8 cellular contexts compared by ENCODE assay signal in the genomic region with DNA sequence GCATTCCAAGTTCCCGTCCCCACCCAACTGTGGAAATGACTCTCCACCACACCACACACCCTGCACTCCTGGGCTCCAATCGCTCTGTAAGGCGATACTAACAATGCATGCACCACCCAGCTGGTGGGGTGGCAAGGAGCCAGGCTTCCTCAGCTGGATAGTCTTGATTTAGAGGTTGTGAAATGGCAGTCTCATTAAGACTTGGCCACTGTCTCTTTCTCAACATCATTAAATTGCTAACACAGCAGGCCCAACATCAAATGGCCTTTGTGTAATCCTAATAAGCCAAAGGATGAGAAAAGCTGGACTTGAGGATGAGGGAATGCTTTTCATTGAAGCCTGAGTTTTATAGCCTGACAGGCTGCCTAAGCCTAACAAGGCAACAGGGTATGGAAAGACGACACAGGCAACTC.
DNase-seq lines count a peak whose midpoint lies in the region; ATAC-seq and TF ChIP-seq lines count a peak whose summit lies in the region.

No MANE protein-coding gene starts in this region.

- H3K4me1 Mint-ChIP-seq in MCF 10A (ENCODE audit: insufficient read depth, unreplicated experiment) (peaks cover 21% of the 10 kb centered on the region), T-helper 17 cell (peaks cover 16% of the 10 kb centered on the region)

- H3K4me1 ChIP-seq in mucosa of descending colon (ENCODE audit: low read depth) = peaks cover 14% of the 10 kb centered on the region

- DNase-seq in COLO829 (ENCODE audit: low spot score) (peak; percentile 6), NCI-H187 treated with DMSO at 0.1 percent for 48 hours (lab: John Stamatoyannopoulos, UW) (peak; percentile 74), MCF 10A (ENCODE audit: unreplicated experiment) (peak; percentile 89), mucosa of descending colon (peak; percentile 85 to 93 (median 87)), T-helper 17 cell (no peak), RKO (ENCODE audit: low spot score) (no peak)
- DNase-seq in stimulated activated CD4-positive, alpha-beta T cell treated with anti-CD3 and anti-CD28 coated beads, Interleukin-4, amount 100 ng/mL, for 4 hours = no peak

- TF ChIP-seq CTCF in MCF 10A (IDR thresholded peaks at IDR 0.05; ENCODE audit: unreplicated experiment) (no peak), mucosa of descending colon (IDR thresholded peaks at IDR 0.05) (no peak)

- CTCF ChIA-PET in MCF 10A (lab: Yijun Ruan, JAX) = interaction anchor here (0.6 kb wide), 1 partner anchor 174 kb away, joined by 3 read pairs; no protein-coding TSS in a partner anchor

- no peaks in the 10 kb centered on the region for H3K9me3 ChIP-seq in mucosa of descending colon
- no peaks in the 10 kb centered on the region for H3K9me3 ChIP-seq in T-helper 17 cell (ENCODE audit: control insufficient read depth, low read length, poor library complexity, severe bottlenecking)

- no peak overlapping the region for H3K4me3 ChIP-seq in mucosa of descending colon

- no peaks in the 10 kb centered on the region for H3K9me3 Mint-ChIP-seq in MCF 10A (ENCODE audit: unreplicated experiment)

- H3K27me3 Mint-ChIP-seq in MCF 10A (ENCODE audit: insufficient read depth, unreplicated experiment) (no peaks in the 10 kb centered on the region), T-helper 17 cell (peaks cover 7% of the 10 kb centered on the region)

- ATAC-seq in mucosa of descending colon (peak; percentile 98), T-helper 17 cell (no peak), GM19455 (IDR thresholded peaks at IDR 0.05; ENCODE audit: unreplicated experiment) (no peak)

- intact Hi-C loops in MCF 10A (cut with micrococcal nuclease) (no loop called here), mucosa of descending colon (cut with DNase I, micrococcal nuclease) (no loop called here)

- H3K36me3 ChIP-seq in mucosa of descending colon (ENCODE audit: low read depth) = no peaks in the 10 kb centered on the region

- H3K36me3 Mint-ChIP-seq in MCF 10A (ENCODE audit: insufficient read depth, unreplicated experiment) = no peaks in the 10 kb centered on the region
- no peaks in the 10 kb centered on the region for H3K36me3 Mint-ChIP-seq in T-helper 17 cell (ENCODE audit: low read depth)

- no peak overlapping the region for H3K27ac Mint-ChIP-seq in MCF 10A (ENCODE audit: low read depth, unreplicated experiment)
- no peak overlapping the region for H3K27ac Mint-ChIP-seq in T-helper 17 cell

- BruUV-seq in MCF 10A (replicated peaks; lab: Mats Ljungman, UMichigan) = no TSS peak

- H3K4me3 Mint-ChIP-seq in MCF 10A (ENCODE audit: unreplicated experiment) (no peak overlapping the region), T-helper 17 cell (no peak overlapping the region)

- POLR2A ChIA-PET in MCF 10A (lab: Yijun Ruan, JAX) = interaction anchor here (0.5 to 2.8 kb wide), 10 partner anchors 13 to 749 kb away, joined by 3 to 13 read pairs (median 4); no protein-coding TSS in a partner anchor

Comparison
In these comparisons a context has a peak if more than half of its experiments do, and no peak if none do; other contexts are left out.
1. DNase-seq: peak in COLO829 (single experiment), NCI-H187 treated with DMSO at 0.1 percent for 48 hours (single experiment), MCF 10A (single experiment) and mucosa of descending colon (3 of 3); none in T-helper 17 cell (0 of 3), RKO (single experiment) and stimulated activated CD4-positive, alpha-beta T cell treated with anti-CD3 and anti-CD28 coated beads, Interleukin-4, amount 100 ng/mL, for 4 hours (0 of 2).